Comparison of ENCODE assay signal across 12 cellular contexts in the genomic region with DNA sequence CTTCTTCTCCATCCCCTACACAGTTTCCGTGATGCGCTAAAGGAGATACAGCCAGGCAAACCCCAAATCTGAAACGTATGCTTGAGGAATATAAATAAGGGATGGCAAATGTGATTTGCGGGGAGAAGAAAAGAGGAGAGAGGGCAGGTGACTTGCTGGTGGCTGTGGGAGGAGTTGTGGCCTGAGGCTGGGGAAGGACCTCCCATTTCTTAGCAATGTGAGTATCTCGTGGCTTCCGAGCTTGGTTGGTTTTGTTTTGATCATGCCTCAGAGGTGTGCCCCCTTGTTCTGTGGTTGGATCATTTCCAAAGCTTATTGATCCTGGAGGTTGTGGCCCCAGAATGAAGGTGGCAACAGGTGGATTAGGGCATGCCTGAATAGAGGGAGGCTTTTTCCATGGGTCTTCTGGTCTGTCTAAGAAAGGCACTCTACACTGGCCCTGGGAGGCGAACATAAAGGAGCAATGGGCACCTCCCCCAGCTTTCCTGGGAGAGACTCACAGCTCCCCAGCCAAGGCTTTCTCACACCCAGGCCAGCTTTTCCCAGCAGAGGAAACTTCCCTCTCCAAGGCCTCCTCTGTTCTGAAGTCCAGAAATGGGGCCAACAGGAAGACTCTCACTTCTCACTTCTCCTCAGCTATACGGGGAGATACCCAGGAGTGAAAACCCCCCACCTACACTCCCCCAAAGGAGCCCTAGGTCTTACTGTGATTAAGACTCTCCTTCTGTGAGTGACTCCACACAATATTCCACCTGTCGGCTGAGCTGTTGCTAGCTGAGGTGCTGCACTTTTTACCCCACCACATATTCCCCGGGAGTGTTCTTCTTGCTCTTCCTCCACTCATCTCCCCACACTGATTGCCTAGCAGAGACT. TPM values are rescaled to one million over a fixed set of nuclear protein-coding genes. Genes with fewer than 3 reads are reported as not detected.
A peak's percentile ranks its signal among the peaks of the same experiment; 100 is the strongest.
DNase-seq lines count a peak whose midpoint lies in the region; ATAC-seq lines count a peak whose summit lies in the region.
"Had no signal": no experiment of that assay in that cellular context is flagged by ENCODE, and none has a peak within 500 bp of the region (broad histone marks: within the 10 kb centered on the region; RNA-seq: fewer than 3 reads in every experiment).

No MANE protein-coding gene starts in this region.

- H3K9me3 ChIP-seq in HAP-1 (no peaks in the 10 kb centered on the region), aorta (ENCODE audit: control insufficient read depth, low read length) (no peaks in the 10 kb centered on the region)
- H3K9me3 ChIP-seq: psoas muscle had no signal

- H3K36me3 ChIP-seq in HAP-1 (replicated peaks): no peaks in the 10 kb centered on the region
- no peaks in the 10 kb centered on the region for H3K36me3 ChIP-seq in aorta (ENCODE audit: control insufficient read depth in 1 of 2, insufficient read depth in 2 of 2, low read length in 1 of 2)

- WGBS in aorta, 2 donors: 89 to 90% methylated on average over 10 of the region's 10 CpGs

- peak overlapping the region; percentile 31 to 52 for H3K4me3 Mint-ChIP-seq in effector memory CD8-positive, alpha-beta T cell

- H3K27ac Mint-ChIP-seq in effector memory CD8-positive, alpha-beta T cell: no peak overlapping the region

- intact Hi-C loops in aorta (cut with DNase I): no loop called here

- ATAC-seq in GM19463 (IDR thresholded peaks at IDR 0.05; ENCODE audit: unreplicated experiment) (peak; percentile 65), HG03378 (IDR thresholded peaks at IDR 0.05; ENCODE audit: unreplicated experiment) (peak; percentile 71), left lobe of liver (no peak), aorta (ENCODE audit: low FRiP score) (no peak)
- ATAC-seq in effector memory CD8-positive, alpha-beta T cell (replicated peaks): peak; percentile 65

- DNase-seq in G401 (ENCODE audit: low spot score) (peak; percentile 37), SIG-M5 treated with dmso at 0.1 percent for 504 hours (lab: John Stamatoyannopoulos, UW; ENCODE audit: unreplicated experiment) (no peak), left lobe of liver (ENCODE audit: low spot score) (no peak), HAP-1 (ENCODE audit: low spot score in 2 of 2) (no peak), aorta (no peak)
- DNase-seq in effector memory CD8-positive, alpha-beta T cell: no peak
- DNase-seq: DMS79, psoas muscle had no signal

- H3K36me3 Mint-ChIP-seq in effector memory CD8-positive, alpha-beta T cell (ENCODE audit: insufficient read depth): peaks cover 3% of the 10 kb centered on the region

- H3K4me3 ChIP-seq in HAP-1: no peak overlapping the region
- H3K4me3 ChIP-seq in aorta (ENCODE audit: low read length in 2 of 2): no peak overlapping the region
- H3K4me3 ChIP-seq: psoas muscle had no signal

- no peaks in the 10 kb centered on the region for H3K9me3 Mint-ChIP-seq in effector memory CD8-positive, alpha-beta T cell

- in situ Hi-C loops in G401 (cut with HindIII; ENCODE audit: low sequenced_read_pairs): no loop called here
- in situ Hi-C loops in HAP-1 (cut with MboI; ENCODE audit: low sequenced_read_pairs): no loop called here

- no peaks in the 10 kb centered on the region for H3K27me3 ChIP-seq in HAP-1 (ENCODE audit: low read depth)
- peaks cover 0 to 1% of the 10 kb centered on the region in 2 donors for H3K27me3 ChIP-seq in aorta (ENCODE audit: control insufficient read depth in 1 of 2, insufficient read depth in 2 of 2, low read length in 1 of 2)

- H3K4me1 ChIP-seq in HAP-1 (no peaks in the 10 kb centered on the region), aorta (ENCODE audit: control insufficient read depth in 1 of 2, insufficient read depth in 2 of 2, low read length in 2 of 2) (no peaks in the 10 kb centered on the region)

- H3K27me3 Mint-ChIP-seq in effector memory CD8-positive, alpha-beta T cell: peaks cover 31 to 58% of the 10 kb centered on the region in 2 donors

- H3K27ac ChIP-seq in aorta (ENCODE audit: low read depth in 1 of 2, low read length in 2 of 2): no peak overlapping the region

- H3K4me1 Mint-ChIP-seq in effector memory CD8-positive, alpha-beta T cell (ENCODE audit: low read depth in 2 of 2): peaks cover 6 to 11% of the 10 kb centered on the region in 2 donors

RNA-seq across cellular contexts. Expression of a gene that starts 40.0 kb away (rescaled TPM):
- not detected in 2 replicates for total RNA-seq in G401 (2014; rRNA removed; shearing (Covaris generic))
- total RNA-seq in left lobe of liver: not detected
- total RNA-seq in aorta: not detected
- not detected for polyA plus RNA-seq in aorta
- total RNA-seq: epithelial cell of proximal tubule, LHCN-M2, psoas muscle had no signal
- polyA plus RNA-seq: psoas muscle had no signal

Comparison
In these comparisons a context has a peak if more than half of its experiments do, and no peak if none do; other contexts are left out.
1. ATAC-seq: peak in GM19463 (single experiment), HG03378 (single experiment) and effector memory CD8-positive, alpha-beta T cell (single experiment); none in left lobe of liver (single experiment) and aorta (single experiment).